26 cellular contexts compared by ENCODE assay signal in the genomic region with DNA sequence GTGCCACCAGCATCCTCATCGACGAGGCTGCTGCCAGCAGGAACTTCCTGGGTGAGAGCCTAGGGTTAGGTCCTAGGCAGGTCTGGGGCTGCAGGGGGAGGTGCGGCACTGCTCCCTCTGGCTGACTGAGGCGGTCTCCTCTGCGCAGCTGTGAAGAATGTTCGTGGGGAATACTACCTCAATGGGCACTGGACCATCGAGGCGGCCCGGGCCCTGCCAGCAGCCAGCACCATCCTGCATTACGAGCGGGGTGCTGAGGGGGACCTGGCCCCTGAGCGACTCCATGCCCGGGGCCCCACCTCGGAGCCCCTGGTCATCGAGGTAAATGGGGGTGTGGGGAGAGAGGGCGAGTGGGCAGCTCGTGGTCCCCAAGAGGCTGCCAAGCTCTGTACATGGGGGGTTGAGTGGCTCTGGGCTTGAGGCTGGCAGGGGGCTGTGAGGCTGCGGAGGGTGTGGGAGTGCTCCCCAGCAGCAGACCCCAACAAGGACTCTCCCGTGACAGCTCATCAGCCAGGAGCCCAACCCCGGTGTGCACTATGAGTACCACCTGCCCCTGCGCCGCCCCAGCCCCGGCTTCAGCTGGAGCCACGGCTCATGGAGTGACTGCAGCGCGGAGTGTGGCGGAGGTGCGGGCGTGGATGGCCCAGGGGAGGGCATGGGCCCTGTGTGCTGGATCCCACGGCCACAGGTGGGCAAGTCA.
"Had no signal": no experiment of that assay in that cellular context is flagged by ENCODE, and none has a peak within 500 bp of the region (broad histone marks: within the 10 kb centered on the region; RNA-seq: fewer than 3 reads in every experiment).

No MANE protein-coding gene starts in this region.

- H3K27me3 ChIP-seq: esophagus muscularis mucosa, heart right ventricle, left lung, right atrium auricular region, thyroid gland, upper lobe of left lung had no signal

- H3K27me3 Mint-ChIP-seq: central memory CD8-positive, alpha-beta T cell; dendritic cell treated with granulocyte-macrophage colony-stimulating factor and Interleukin-4, amounts not matched to agents 40 ng/mL and 50 ng/mL, for 4 days had no signal

- H3K36me3 Mint-ChIP-seq: activated naive CD4-positive, alpha-beta T cell treated with anti-CD3 and anti-CD28 coated beads, Interleukin-2, amount 50 U/mL, for 24 hours; WTC11 had no signal

- H3K9me3 ChIP-seq: esophagus muscularis mucosa, heart right ventricle, left lung, right atrium auricular region, thyroid gland, upper lobe of left lung had no signal

- H3K9ac ChIP-seq: parathyroid adenoma had no signal

- FAIRE-seq: bronchial epithelial cell had no signal

- ATAC-seq: activated naive CD8-positive, alpha-beta T cell treated with anti-CD3 and anti-CD28 coated beads, Interleukin-2, amount 50 U/mL, for 24 hours; activated T-cell treated with anti-CD3 and anti-CD28 coated beads, Interleukin-2, amount 50 U/mL, for 4 hours; left lung; WTC11 had no signal

- H3K4me1 Mint-ChIP-seq: endodermal cell had no signal

- H3K9me3 Mint-ChIP-seq: activated naive CD4-positive, alpha-beta T cell treated with anti-CD3 and anti-CD28 coated beads, Interleukin-2, amount 50 U/mL, for 24 hours; activated naive CD8-positive, alpha-beta T cell treated with anti-CD3 and anti-CD28 coated beads, Interleukin-2, amount 50 U/mL, for 24 hours; activated T-cell treated with anti-CD3 and anti-CD28 coated beads, Interleukin-2, amount 50 U/mL, for 4 hours; activated T-helper 2 cell treated with anti-CD3 and anti-CD28 coated beads, Interferon-gamma antibody, Interleukin-2, Interleukin-4, amounts not matched to agents 10 μg/mL and 5 μg/mL and 100 μg/mL, durations not matched to agents 14 hours and 24 hours and 36 hours; central memory CD8-positive, alpha-beta T cell; dendritic cell treated with granulocyte-macrophage colony-stimulating factor and Interleukin-4, amounts not matched to agents 40 ng/mL and 50 ng/mL, for 4 days; endodermal cell; stimulated activated naive CD8-positive, alpha-beta T cell treated with anti-CD3 and anti-CD28 coated beads, Interleukin-15, Interleukin-2, amounts not matched to agents 100 ng/mL and 50 ng/mL, for 24 hours; WTC11 had no signal

- H3K36me3 ChIP-seq: heart right ventricle, left lung, right atrium auricular region, upper lobe of left lung had no signal

- H2AFZ ChIP-seq: parathyroid adenoma had no signal

- DNase-seq: activated CD4-positive, alpha-beta memory T cell treated with anti-CD3 and anti-CD28 coated beads, Interleukin-2, amount 10 ng/mL, durations not matched to agents 7 days and 5 days; activated CD4-positive, alpha-beta T cell treated with anti-CD3 and anti-CD28 coated beads for 1 hour; activated CD4-positive, alpha-beta T cell treated with anti-CD3 and anti-CD28 coated beads, Interleukin-2, amount 10 ng/mL, durations not matched to agents 7 days and 5 days; activated CD8-positive, alpha-beta memory T cell treated with anti-CD3 and anti-CD28 coated beads, Interleukin-2, amount 50 U/mL, for 48 hours; activated naive CD8-positive, alpha-beta T cell treated with anti-CD3 and anti-CD28 coated beads, Interleukin-2, amount 50 U/mL, for 24 hours; activated T-cell treated with anti-CD3 and anti-CD28 coated beads, Interleukin-2, amount 50 U/mL, for 4 hours; amygdala; foreskin melanocyte; heart right ventricle; kidney glomerular epithelial cell; nucleus accumbens; T-helper 2 cell; thyroid gland had no signal

- H3K4me3 Mint-ChIP-seq: activated CD4-positive, alpha-beta memory T cell treated with anti-CD3 and anti-CD28 coated beads, Interleukin-2, amount 10 ng/mL, durations not matched to agents 7 days and 5 days; activated CD4-positive, alpha-beta T cell treated with anti-CD3 and anti-CD28 coated beads, Interleukin-2, amount 10 ng/mL, durations not matched to agents 7 days and 5 days; activated naive CD4-positive, alpha-beta T cell treated with anti-CD3 and anti-CD28 coated beads, Interleukin-2, amount 50 U/mL, for 24 hours; activated naive CD8-positive, alpha-beta T cell treated with anti-CD3 and anti-CD28 coated beads, Interleukin-2, amount 50 U/mL, for 24 hours; activated T-cell treated with anti-CD3 and anti-CD28 coated beads, Interleukin-2, amount 50 U/mL, for 4 hours; central memory CD8-positive, alpha-beta T cell; dendritic cell treated with granulocyte-macrophage colony-stimulating factor and Interleukin-4, amounts not matched to agents 40 ng/mL and 50 ng/mL, for 4 days; endodermal cell; stimulated activated naive CD8-positive, alpha-beta T cell treated with anti-CD3 and anti-CD28 coated beads, Interleukin-15, Interleukin-2, amounts not matched to agents 100 ng/mL and 50 ng/mL, for 24 hours; WTC11 had no signal

- H3K4me3 ChIP-seq: esophagus muscularis mucosa, heart right ventricle, left lung, right atrium auricular region, thyroid gland, upper lobe of left lung had no signal

- H3K27ac Mint-ChIP-seq: activated CD4-positive, alpha-beta memory T cell treated with anti-CD3 and anti-CD28 coated beads, Interleukin-2, amount 10 ng/mL, durations not matched to agents 7 days and 5 days; activated CD4-positive, alpha-beta T cell treated with anti-CD3 and anti-CD28 coated beads, Interleukin-2, amount 10 ng/mL, durations not matched to agents 7 days and 5 days; activated naive CD4-positive, alpha-beta T cell treated with anti-CD3 and anti-CD28 coated beads, Interleukin-2, amount 50 U/mL, for 24 hours; activated naive CD8-positive, alpha-beta T cell treated with anti-CD3 and anti-CD28 coated beads, Interleukin-2, amount 50 U/mL, for 24 hours; activated T-helper 2 cell treated with anti-CD3 and anti-CD28 coated beads, Interferon-gamma antibody, Interleukin-2, Interleukin-4, amounts not matched to agents 10 μg/mL and 5 μg/mL and 100 μg/mL, durations not matched to agents 14 hours and 24 hours and 36 hours; dendritic cell treated with granulocyte-macrophage colony-stimulating factor and Interleukin-4, amounts not matched to agents 40 ng/mL and 50 ng/mL, for 4 days; endodermal cell; stimulated activated naive CD8-positive, alpha-beta T cell treated with anti-CD3 and anti-CD28 coated beads, Interleukin-15, Interleukin-2, amounts not matched to agents 100 ng/mL and 50 ng/mL, for 24 hours; WTC11 had no signal

- H3K27ac ChIP-seq: esophagus muscularis mucosa, heart right ventricle, left lung, parathyroid adenoma, right atrium auricular region, thyroid gland, upper lobe of left lung had no signal

- H3K4me1 ChIP-seq: esophagus muscularis mucosa, heart right ventricle, left lung, parathyroid adenoma, right atrium auricular region, upper lobe of left lung had no signal
